ENCODE assay signal across 10 cellular contexts in genomic region chr17:48564200-48565023, GRCh38. TPM values are rescaled to one million over a fixed set of nuclear protein-coding genes. Genes with fewer than 3 reads are reported as not detected.
DNase-seq lines count a peak whose midpoint lies in the region; ATAC-seq and TF ChIP-seq lines count a peak whose summit lies in the region.
"Had no signal": no experiment of that assay in that cellular context is flagged by ENCODE, and none has a peak within 500 bp of the region (broad histone marks: within the 10 kb centered on the region; RNA-seq: fewer than 3 reads in every experiment).

No MANE protein-coding gene starts in this region.

- ATAC-seq in memory B cell (ENCODE audit: low read depth), result no peak
- ATAC-seq in thoracic aorta (ENCODE audit: insufficient number of reproducible peaks, low FRiP score, low read depth), result no peak

- intact Hi-C loops in colonic mucosa (cut with DNase I), result no loop called here
- intact Hi-C loops in activated T-helper 1 cell treated with anti-CD3 and anti-CD28 coated beads, Interleukin-12 subunit alpha, Interleukin-12 subunit beta, Interleukin-2, Interleukin-4 antibody, amounts not matched to agents 30 ng/mL and 10 ng/mL and 1 ng/mL, durations not matched to agents 14 hours and 24 hours and 36 hours (cut with micrococcal nuclease), result no loop called here

- H3K4me1 Mint-ChIP-seq in memory B cell, result peaks cover 3% of the 10 kb centered on the region
- H3K4me1 Mint-ChIP-seq in activated T-helper 1 cell treated with anti-CD3 and anti-CD28 coated beads, Interleukin-12 subunit alpha, Interleukin-12 subunit beta, Interleukin-2, Interleukin-4 antibody, amounts not matched to agents 30 ng/mL and 10 ng/mL and 1 ng/mL, durations not matched to agents 14 hours and 24 hours and 36 hours (ENCODE audit: low read depth), result peaks cover 7% of the 10 kb centered on the region

- H3K4me3 ChIP-seq in colonic mucosa, result peak overlapping the region; percentile 14
- H3K4me3 ChIP-seq in thoracic aorta, result peak overlapping the region; percentile 69

- no peaks in the 10 kb centered on the region for H3K36me3 Mint-ChIP-seq in memory B cell
- peaks cover 16% of the 10 kb centered on the region for H3K36me3 Mint-ChIP-seq in activated T-helper 1 cell treated with anti-CD3 and anti-CD28 coated beads, Interleukin-12 subunit alpha, Interleukin-12 subunit beta, Interleukin-2, Interleukin-4 antibody, amounts not matched to agents 30 ng/mL and 10 ng/mL and 1 ng/mL, durations not matched to agents 14 hours and 24 hours and 36 hours (ENCODE audit: low read depth)

- no peaks in the 10 kb centered on the region for H3K9me3 Mint-ChIP-seq in memory B cell
- H3K9me3 Mint-ChIP-seq in activated T-helper 1 cell treated with anti-CD3 and anti-CD28 coated beads, Interleukin-12 subunit alpha, Interleukin-12 subunit beta, Interleukin-2, Interleukin-4 antibody, amounts not matched to agents 30 ng/mL and 10 ng/mL and 1 ng/mL, durations not matched to agents 14 hours and 24 hours and 36 hours, result no peaks in the 10 kb centered on the region

- H3K4me3 Mint-ChIP-seq in memory B cell, result peak overlapping the region; percentile 28
- no peak overlapping the region for H3K4me3 Mint-ChIP-seq in activated T-helper 1 cell treated with anti-CD3 and anti-CD28 coated beads, Interleukin-12 subunit alpha, Interleukin-12 subunit beta, Interleukin-2, Interleukin-4 antibody, amounts not matched to agents 30 ng/mL and 10 ng/mL and 1 ng/mL, durations not matched to agents 14 hours and 24 hours and 36 hours

- H3K9me3 ChIP-seq in colonic mucosa, result no peaks in the 10 kb centered on the region
- H3K9me3 ChIP-seq in thoracic aorta, result no peaks in the 10 kb centered on the region

- TF ChIP-seq CTCF in colonic mucosa (IDR thresholded peaks at IDR 0.05) (no peak), thoracic aorta (IDR thresholded peaks at IDR 0.05) (no peak)

- H3K27ac ChIP-seq in colonic mucosa (peak overlapping the region; percentile 13), thoracic aorta (peak overlapping the region in 1 of 2 donors; percentile 43)

- H3K27me3 ChIP-seq in colonic mucosa (no peaks in the 10 kb centered on the region), thoracic aorta (replicated peaks; ENCODE audit: insufficient read depth) (no peaks in the 10 kb centered on the region)

- H3K36me3 ChIP-seq in colonic mucosa, result no peaks in the 10 kb centered on the region
- H3K36me3 ChIP-seq in thoracic aorta, result no peaks in the 10 kb centered on the region

- peak overlapping the region; percentile 48 to 61 for H3K9ac ChIP-seq in colonic mucosa (ENCODE audit: low read depth in 2 of 2, low read length in 2 of 2)

- H3K27ac Mint-ChIP-seq in memory B cell, result no peak overlapping the region
- H3K27ac Mint-ChIP-seq in activated T-helper 1 cell treated with anti-CD3 and anti-CD28 coated beads, Interleukin-12 subunit alpha, Interleukin-12 subunit beta, Interleukin-2, Interleukin-4 antibody, amounts not matched to agents 30 ng/mL and 10 ng/mL and 1 ng/mL, durations not matched to agents 14 hours and 24 hours and 36 hours, result no peak overlapping the region

- H3K4me1 ChIP-seq in colonic mucosa, result peaks cover 21% of the 10 kb centered on the region
- peaks cover 17 to 96% of the 10 kb centered on the region in 2 donors for H3K4me1 ChIP-seq in thoracic aorta (ENCODE audit: control insufficient read depth in 1 of 2, low read depth in 2 of 2)

- DNase-seq in NCI-H748 (lab: John Stamatoyannopoulos, UW; ENCODE audit: unreplicated experiment) (peak; percentile 62), NCI-H748 treated with DMSO at 0.1 percent for 48 hours (lab: John Stamatoyannopoulos, UW) (no peak), colonic mucosa (no peak), memory B cell (ENCODE audit: low spot score in 2 of 2) (no peak), thoracic aorta (ENCODE audit: low spot score) (no peak), KG1 (lab: John Stamatoyannopoulos, UW) (no peak), NCI-H82 (lab: John Stamatoyannopoulos, UW) (no peak)
- DNase-seq in activated T-helper 1 cell treated with anti-CD3 and anti-CD28 coated beads, Interleukin-12 subunit alpha, Interleukin-12 subunit beta, Interleukin-2, Interleukin-4 antibody, amounts not matched to agents 30 ng/mL and 10 ng/mL and 1 ng/mL, durations not matched to agents 14 hours and 24 hours and 36 hours (ENCODE audit: low spot score), result no peak
- DNase-seq: NCI-H446 treated with DMSO at 0.1 percent for 48 hours; stimulated activated CD4-positive, alpha-beta T cell treated with anti-CD3 and anti-CD28 coated beads, Interleukin-2, amount 100 ng/mL, for 48 hours had no signal

- H3K27me3 Mint-ChIP-seq in memory B cell, result peaks cover 16% of the 10 kb centered on the region
- peaks cover 15% of the 10 kb centered on the region for H3K27me3 Mint-ChIP-seq in activated T-helper 1 cell treated with anti-CD3 and anti-CD28 coated beads, Interleukin-12 subunit alpha, Interleukin-12 subunit beta, Interleukin-2, Interleukin-4 antibody, amounts not matched to agents 30 ng/mL and 10 ng/mL and 1 ng/mL, durations not matched to agents 14 hours and 24 hours and 36 hours (ENCODE audit: insufficient read depth)

RNA-seq across cellular contexts. Expression of gene HOXB4, which starts 13.7 kb away (rescaled TPM):
- 1 to 10 TPM; 2.5 to 4.7 TPM for total RNA-seq in colonic mucosa
- total RNA-seq in thoracic aorta, result 10 to 100 TPM in 1 of 2 donors, 1 to 10 TPM in 1; 6.2 to 11.5 TPM
- 3.8 and 4.2 TPM in 2 replicates for total RNA-seq in activated T-helper 1 cell treated with anti-CD3 and anti-CD28 coated beads, Interleukin-12 subunit alpha, Interleukin-12 subunit beta, Interleukin-2, Interleukin-4 antibody, amounts not matched to agents 30 ng/mL and 10 ng/mL and 1 ng/mL, durations not matched to agents 14 hours and 24 hours and 36 hours

RNA-seq across cellular contexts. Expression of gene HOXB2, which starts 19.5 kb away (rescaled TPM):
- total RNA-seq in colonic mucosa (1 to 10 TPM; 2.6 to 6.4 TPM), thoracic aorta (10 to 100 TPM; 53.3 to 73.0 TPM)
- 32.5 and 32.8 TPM in 2 replicates for total RNA-seq in activated T-helper 1 cell treated with anti-CD3 and anti-CD28 coated beads, Interleukin-12 subunit alpha, Interleukin-12 subunit beta, Interleukin-2, Interleukin-4 antibody, amounts not matched to agents 30 ng/mL and 10 ng/mL and 1 ng/mL, durations not matched to agents 14 hours and 24 hours and 36 hours

RNA-seq across cellular contexts. Expression of gene HOXB3, which starts 25.6 kb away (rescaled TPM):
- total RNA-seq in colonic mucosa (10 to 100 TPM; 17.4 to 31.8 TPM), thoracic aorta (10 to 100 TPM; 26.8 to 33.3 TPM)
- 2.5 and 2.8 TPM in 2 replicates for total RNA-seq in activated T-helper 1 cell treated with anti-CD3 and anti-CD28 coated beads, Interleukin-12 subunit alpha, Interleukin-12 subunit beta, Interleukin-2, Interleukin-4 antibody, amounts not matched to agents 30 ng/mL and 10 ng/mL and 1 ng/mL, durations not matched to agents 14 hours and 24 hours and 36 hours

RNA-seq across cellular contexts. Expression of gene HOXB5, which starts 29.2 kb away (rescaled TPM):
- total RNA-seq in colonic mucosa (10 to 100 TPM; 11.0 to 22.7 TPM), thoracic aorta (1 to 10 TPM in 1 of 2 donors, under 1 TPM in 1; 0.56 to 3.8 TPM)
- 0.10 TPM in 1 of 2 replicates, not detected in the other for total RNA-seq in activated T-helper 1 cell treated with anti-CD3 and anti-CD28 coated beads, Interleukin-12 subunit alpha, Interleukin-12 subunit beta, Interleukin-2, Interleukin-4 antibody, amounts not matched to agents 30 ng/mL and 10 ng/mL and 1 ng/mL, durations not matched to agents 14 hours and 24 hours and 36 hours

RNA-seq across cellular contexts. Expression of gene HOXB1, which starts 33.6 kb away (rescaled TPM):
- total RNA-seq in colonic mucosa, result not detected
- not detected for total RNA-seq in thoracic aorta
- total RNA-seq in activated T-helper 1 cell treated with anti-CD3 and anti-CD28 coated beads, Interleukin-12 subunit alpha, Interleukin-12 subunit beta, Interleukin-2, Interleukin-4 antibody, amounts not matched to agents 30 ng/mL and 10 ng/mL and 1 ng/mL, durations not matched to agents 14 hours and 24 hours and 36 hours, result not detected in 2 replicates
